21 cellular contexts compared by ENCODE assay signal in the genomic region with DNA sequence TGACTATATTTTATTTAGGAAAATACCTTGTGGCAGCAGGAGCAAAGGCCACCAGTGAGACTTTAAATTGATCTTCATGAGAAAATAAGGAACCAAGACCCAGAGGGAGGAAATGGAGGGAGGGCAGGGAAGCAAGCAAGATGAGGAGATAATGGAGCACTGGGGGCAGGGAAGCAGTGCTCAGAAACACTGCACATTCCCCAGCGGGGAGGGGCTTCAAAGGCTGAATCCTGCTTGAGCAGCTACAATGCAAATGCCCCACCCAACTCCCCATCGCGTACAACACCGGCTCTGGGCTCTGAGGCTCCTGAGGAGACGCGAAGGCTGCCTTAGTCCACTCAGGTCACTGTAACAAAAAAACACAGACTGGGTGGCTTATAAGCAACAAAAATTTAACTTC.
"Had no signal": no experiment of that assay in that cellular context is flagged by ENCODE, and none has a peak within 500 bp of the region (broad histone marks: within the 10 kb centered on the region; RNA-seq: fewer than 3 reads in every experiment).

No MANE protein-coding gene starts in this region.

- H3K36me3 ChIP-seq: brain microvascular endothelial cell, gastrocnemius medialis, lower lobe of right lung, neutrophil, pancreas, upper lobe of right lung had no signal

- H3K27me3 Mint-ChIP-seq: natural killer cell treated with Interleukin-12 subunit alpha and Interleukin-12 subunit beta and Interleukin-15 and Interleukin-18, amount 100 ng/mL, for 72 hours had no signal

- H3K27me3 ChIP-seq: brain microvascular endothelial cell, gastrocnemius medialis, neutrophil, pancreas, upper lobe of right lung had no signal

- DNase-seq: activated B cell treated with CpG ODN at 0.5 μM for 24 hours; activated CD4-positive, alpha-beta memory T cell treated with anti-CD3 and anti-CD28 coated beads for 36 hours; activated CD4-positive, alpha-beta T cell treated with anti-CD3 and anti-CD28 coated beads for 4 hours; activated naive CD4-positive, alpha-beta T cell treated with anti-CD3 and anti-CD28 coated beads, Interleukin-2, amount 10 ng/mL, durations not matched to agents 7 days and 5 days; activated T-cell treated with anti-CD3 and anti-CD28 coated beads for 4 hours; aorta; brain microvascular endothelial cell; central memory CD4-positive, alpha-beta T cell; erythroblast; gastrocnemius medialis; head of caudate nucleus; lower lobe of right lung; pancreas; stimulated activated CD4-positive, alpha-beta T cell treated with anti-CD3 and anti-CD28 coated beads, Interleukin-4, amount 100 ng/mL, for 24 hours; upper lobe of right lung had no signal

- H3K9me3 Mint-ChIP-seq: activated B cell treated with CpG ODN at 0.5 μM for 24 hours; activated CD4-positive, alpha-beta memory T cell treated with anti-CD3 and anti-CD28 coated beads for 36 hours; activated naive CD4-positive, alpha-beta T cell treated with anti-CD3 and anti-CD28 coated beads, Interleukin-2, amount 10 ng/mL, durations not matched to agents 7 days and 5 days; mesothelial cell of epicardium; natural killer cell treated with Interleukin-12 subunit alpha and Interleukin-12 subunit beta and Interleukin-15 and Interleukin-18, amount 100 ng/mL, for 72 hours; stimulated activated effector memory CD8-positive, alpha-beta T cell treated with anti-CD3 and anti-CD28 coated beads, Interleukin-12 subunit alpha, Interleukin-12 subunit beta, amount 100 ng/mL, for 72 hours; T-helper 1 cell treated with Interleukin-12 subunit alpha and Interleukin-12 subunit beta and Interleukin-4 antibody, amounts not matched to agents 30 μg/mL and 1 μg/mL, for 36 hours had no signal

- H3K36me3 Mint-ChIP-seq: activated CD4-positive, alpha-beta memory T cell treated with anti-CD3 and anti-CD28 coated beads for 36 hours; activated naive CD4-positive, alpha-beta T cell treated with anti-CD3 and anti-CD28 coated beads, Interleukin-2, amount 10 ng/mL, durations not matched to agents 7 days and 5 days; mesothelial cell of epicardium; natural killer cell treated with Interleukin-12 subunit alpha and Interleukin-12 subunit beta and Interleukin-15 and Interleukin-18, amount 100 ng/mL, for 72 hours; stimulated activated effector memory CD8-positive, alpha-beta T cell treated with anti-CD3 and anti-CD28 coated beads, Interleukin-12 subunit alpha, Interleukin-12 subunit beta, amount 100 ng/mL, for 72 hours had no signal

- H3K4me3 Mint-ChIP-seq: activated B cell treated with CpG ODN at 0.5 μM for 24 hours; activated CD4-positive, alpha-beta memory T cell treated with anti-CD3 and anti-CD28 coated beads for 36 hours; activated naive CD4-positive, alpha-beta T cell treated with anti-CD3 and anti-CD28 coated beads, Interleukin-2, amount 10 ng/mL, durations not matched to agents 7 days and 5 days; mesothelial cell of epicardium; natural killer cell treated with Interleukin-12 subunit alpha and Interleukin-12 subunit beta and Interleukin-15 and Interleukin-18, amount 100 ng/mL, for 72 hours; stimulated activated effector memory CD8-positive, alpha-beta T cell treated with anti-CD3 and anti-CD28 coated beads, Interleukin-12 subunit alpha, Interleukin-12 subunit beta, amount 100 ng/mL, for 72 hours; T-helper 1 cell treated with Interleukin-12 subunit alpha and Interleukin-12 subunit beta and Interleukin-4 antibody, amounts not matched to agents 30 μg/mL and 1 μg/mL, for 36 hours had no signal

- H3K4me3 ChIP-seq: gastrocnemius medialis, lower lobe of right lung, pancreas, upper lobe of right lung had no signal

- H3K4me1 Mint-ChIP-seq: activated B cell treated with CpG ODN at 0.5 μM for 24 hours; activated naive CD4-positive, alpha-beta T cell treated with anti-CD3 and anti-CD28 coated beads, Interleukin-2, amount 10 ng/mL, durations not matched to agents 7 days and 5 days; stimulated activated effector memory CD8-positive, alpha-beta T cell treated with anti-CD3 and anti-CD28 coated beads, Interleukin-12 subunit alpha, Interleukin-12 subunit beta, amount 100 ng/mL, for 72 hours had no signal

- H3K9me3 ChIP-seq: gastrocnemius medialis, lower lobe of right lung, neutrophil, pancreas, upper lobe of right lung had no signal

- H3K27ac Mint-ChIP-seq: activated B cell treated with CpG ODN at 0.5 μM for 24 hours; activated CD4-positive, alpha-beta memory T cell treated with anti-CD3 and anti-CD28 coated beads for 36 hours; activated naive CD4-positive, alpha-beta T cell treated with anti-CD3 and anti-CD28 coated beads, Interleukin-2, amount 10 ng/mL, durations not matched to agents 7 days and 5 days; mesothelial cell of epicardium; natural killer cell treated with Interleukin-12 subunit alpha and Interleukin-12 subunit beta and Interleukin-15 and Interleukin-18, amount 100 ng/mL, for 72 hours; stimulated activated effector memory CD8-positive, alpha-beta T cell treated with anti-CD3 and anti-CD28 coated beads, Interleukin-12 subunit alpha, Interleukin-12 subunit beta, amount 100 ng/mL, for 72 hours; T-helper 1 cell treated with Interleukin-12 subunit alpha and Interleukin-12 subunit beta and Interleukin-4 antibody, amounts not matched to agents 30 μg/mL and 1 μg/mL, for 36 hours had no signal

- H3K4me1 ChIP-seq: lower lobe of right lung, pancreas, upper lobe of right lung had no signal

- H3K27ac ChIP-seq: brain microvascular endothelial cell, gastrocnemius medialis, lower lobe of right lung, neutrophil, pancreas, upper lobe of right lung had no signal

- ATAC-seq: gastrocnemius medialis; lower lobe of right lung; pancreas; sciatic nerve; stimulated activated effector memory CD8-positive, alpha-beta T cell treated with anti-CD3 and anti-CD28 coated beads, Interleukin-12 subunit alpha, Interleukin-12 subunit beta, amount 100 ng/mL, for 72 hours; upper lobe of right lung had no signal
